In the genomic region with DNA sequence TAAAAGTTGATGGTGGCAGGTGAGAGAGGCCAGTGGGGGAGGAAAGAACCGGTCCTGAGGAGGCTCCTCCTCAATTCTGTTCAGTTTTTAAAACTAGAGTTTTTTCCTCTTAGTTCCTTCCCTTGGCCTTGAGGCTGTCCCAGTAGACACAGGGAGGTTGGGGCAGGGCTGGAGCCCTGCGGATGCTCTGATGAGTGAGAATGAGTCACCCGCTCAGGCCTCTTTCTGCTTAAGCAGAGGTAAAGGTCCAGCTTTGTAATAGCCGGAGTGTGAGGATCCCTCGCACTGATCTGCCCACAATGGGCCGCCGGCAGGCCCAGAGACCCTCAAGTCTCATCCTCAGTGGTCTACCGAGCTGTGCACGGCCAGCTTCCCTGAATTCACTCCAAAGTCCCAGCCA, we compare ENCODE assay signal across 2 cellular contexts.
TF ChIP-seq lines count a peak whose summit lies in the region.

No MANE protein-coding gene starts in this region.

TF ChIP-seq in IMR-90, 13 proteins besides CTCF, POLR2A, EP300 and RAD21:
- TF ChIP-seq CHD1 (IDR thresholded peaks at IDR 0.05; ENCODE audit: low read depth, low read length) (no peak), BHLHE40 (IDR thresholded peaks at IDR 0.05; ENCODE audit: low read depth, low read length) (0 out of 2 replicates have a peak, but pooled peaks have one; percentile 9), FOS (IDR thresholded peaks at IDR 0.05; ENCODE audit: low read depth, low read length) (peak; percentile 86)

TF ChIP-seq in K562, 482 proteins besides CTCF, POLR2A, EP300 and RAD21:
- TF ChIP-seq SIRT6 (IDR thresholded peaks at IDR 0.05; ENCODE audit: low read depth, low read length), result no peak
- TF ChIP-seq JUND (IDR thresholded peaks at IDR 0.05; ENCODE audit: borderline replicate concordance, low read depth, low read length), result peak; percentile 83
- peak; percentile 62; the same call in 1 of the 3 replicates for TF ChIP-seq JUND (tag; IDR thresholded peaks at IDR 0.05; ENCODE audit: borderline replicate concordance, low read depth, low read length)
- TF ChIP-seq ZBTB8A (IDR thresholded peaks at IDR 0.05; ENCODE audit: partially characterized antibody), result no peak
- no peak for TF ChIP-seq ZNF699 (CRISPR knock-in tag; IDR thresholded peaks at IDR 0.05; ENCODE audit: insufficient replicate concordance)
- TF ChIP-seq SRF (CRISPR knock-in tag; IDR thresholded peaks at IDR 0.05), result no peak
- TF ChIP-seq ZNF584 (CRISPR knock-in tag; IDR thresholded peaks at IDR 0.05; ENCODE audit: low read depth), result no peak
- TF ChIP-seq RCOR1 (IDR thresholded peaks at IDR 0.05; ENCODE audit: borderline replicate concordance in 1 of 2, low read depth in 2 of 2, low read length in 2 of 2), result peak in 1 of 2 experiments; percentile 54; a peak in 1 of 4 replicates
- TF ChIP-seq SRSF3 (IDR thresholded peaks at IDR 0.05; ENCODE audit: insufficient read depth, low read length), result no peak
- 0 out of 2 replicates have a peak, but pooled peaks have one; percentile 17 for TF ChIP-seq CTBP1 (IDR thresholded peaks at IDR 0.05; ENCODE audit: borderline replicate concordance)
- peak; percentile 88 for TF ChIP-seq FOSL1 (tag; conservative IDR thresholded peaks at IDR 0.05)
- TF ChIP-seq ZNF184 (CRISPR knock-in tag; IDR thresholded peaks at IDR 0.05), result no peak
- no peak for TF ChIP-seq CREM (IDR thresholded peaks at IDR 0.05; ENCODE audit: low read depth)
- TF ChIP-seq SREBF1 (IDR thresholded peaks at IDR 0.05; ENCODE audit: borderline replicate concordance, low read depth, low read length), result no peak
- TF ChIP-seq JUN (IDR thresholded peaks at IDR 0.05; ENCODE audit: borderline replicate concordance, low read depth, low read length), result peak; percentile 78
- no peak for TF ChIP-seq JUN (CRISPR knock-in tag; IDR thresholded peaks at IDR 0.05; ENCODE audit: borderline replicate concordance)
- TF ChIP-seq, protein P1, sequence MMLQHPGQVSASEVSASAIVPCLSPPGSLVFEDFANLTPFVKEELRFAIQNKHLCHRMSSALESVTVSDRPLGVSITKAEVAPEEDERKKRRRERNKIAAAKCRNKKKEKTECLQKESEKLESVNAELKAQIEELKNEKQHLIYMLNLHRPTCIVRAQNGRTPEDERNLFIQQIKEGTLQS (IDR thresholded peaks at IDR 0.05), result peak; percentile 73
- TF ChIP-seq, protein P1 (CRISPR knock-in tag; conservative IDR thresholded peaks at IDR 0.05), result no peak
- no peak for TF ChIP-seq DPF2 (IDR thresholded peaks at IDR 0.05)
